Comparison of ENCODE assay signal across 11 cellular contexts in the genomic region with DNA sequence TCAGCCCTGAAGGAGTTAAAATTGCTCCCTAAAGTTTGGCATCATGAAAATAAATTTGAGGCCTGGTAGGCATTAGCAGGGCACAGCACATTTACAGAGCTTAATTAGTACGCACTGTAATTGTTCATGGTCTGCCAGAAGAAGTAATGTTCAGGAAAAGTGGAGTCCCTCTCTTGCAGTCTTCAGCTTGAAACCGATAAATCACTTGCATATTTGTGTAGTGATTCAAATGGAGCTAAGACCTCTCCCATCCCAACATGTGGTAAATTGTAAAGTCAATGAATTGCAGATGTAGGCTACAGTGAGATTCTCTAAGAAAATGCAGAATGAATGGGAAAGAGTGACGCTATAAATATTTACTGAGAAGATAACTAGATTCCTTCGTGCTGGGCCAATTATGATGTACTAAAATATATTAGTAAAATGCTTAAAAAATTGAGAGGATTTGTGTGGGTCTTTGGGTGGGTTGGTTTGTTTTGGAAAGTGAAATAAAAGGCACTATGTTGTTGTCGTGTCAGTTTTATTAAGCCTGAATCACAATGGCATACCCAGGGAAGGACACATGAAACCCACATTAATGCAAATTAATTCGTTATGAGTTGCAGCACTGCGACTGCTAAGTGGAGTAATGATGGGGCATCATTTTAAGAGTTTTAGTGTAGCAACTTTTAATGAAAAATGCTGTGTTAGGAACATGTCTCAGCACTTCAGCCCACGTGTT. TPM values are rescaled to one million over a fixed set of nuclear protein-coding genes. Genes with fewer than 3 reads are reported as not detected.
DNase-seq lines count a peak whose midpoint lies in the region; ATAC-seq, FAIRE-seq and TF ChIP-seq lines count a peak whose summit lies in the region.
"Had no signal": no experiment of that assay in that cellular context is flagged by ENCODE, and none has a peak within 500 bp of the region (broad histone marks: within the 10 kb centered on the region; RNA-seq: fewer than 3 reads in every experiment).

No MANE protein-coding gene starts in this region.

- FAIRE-seq in H1 (lab: Jason Lieb, UNC), result peak; percentile 55
- no peak for FAIRE-seq in HepG2 (lab: Jason Lieb, UNC)

- peak; percentile 75 for DNase-seq in AG20443 (ENCODE audit: low spot score)
- DNase-seq in M059J (ENCODE audit: low read depth), result peak; percentile 83
- DNase-seq in H1 (ENCODE audit: low read depth in 1 of 2, low spot score in 2 of 2), result no peak
- no peak for DNase-seq in activated CD4-positive, alpha-beta T cell treated with anti-CD3 and anti-CD28 coated beads for 36 hours
- no peak for DNase-seq in activated CD4-positive, CD25-positive, alpha-beta regulatory T cell (lab: John Stamatoyannopoulos, UW)
- DNase-seq in T-helper 17 cell, result no peak
- DNase-seq in HepG2 (ENCODE audit: low spot score), result no peak
- DNase-seq: central memory CD4-positive, alpha-beta T cell; COR-L47; T-cell had no signal

- H3K4me3 Mint-ChIP-seq in nephron (peak overlapping the region; percentile 3 to 36 (median 8)), T-helper 17 cell (no peak overlapping the region)
- no peak overlapping the region for H3K4me3 Mint-ChIP-seq in activated CD4-positive, alpha-beta T cell treated with anti-CD3 and anti-CD28 coated beads for 36 hours
- H3K4me3 Mint-ChIP-seq: T-cell had no signal

- H4K91ac ChIP-seq in H1 (replicated peaks; ENCODE audit: insufficient read length, low read length), result peak overlapping the region; percentile 25

- H3K4me3 ChIP-seq in H1 (ENCODE audit: extremely low read depth in 1 of 4, insufficient read depth in 2 of 4, low read depth in 3 of 4, low read length in 4 of 4) (peak overlapping the region in 3 of 4 experiments; percentile 12 to 85 (median 19); a peak in 5 of 8 replicates), HepG2 (replicated peaks in 1 of 3; ENCODE audit: insufficient read depth in 1 of 3, low read depth in 2 of 3, low read length in 3 of 3) (no peak overlapping the region)

- H3K27me3 Mint-ChIP-seq in nephron (ENCODE audit: low read depth), result no peaks in the 10 kb centered on the region
- H3K27me3 Mint-ChIP-seq in activated CD4-positive, alpha-beta T cell treated with anti-CD3 and anti-CD28 coated beads for 36 hours, result peaks cover 65% of the 10 kb centered on the region
- peaks cover 46% of the 10 kb centered on the region for H3K27me3 Mint-ChIP-seq in T-helper 17 cell

- H2AFZ ChIP-seq in H1 (ENCODE audit: low read length) (no peak overlapping the region), HepG2 (ENCODE audit: low read length) (no peak overlapping the region)

- peak overlapping the region; percentile 10 for H3K4ac ChIP-seq in H1 (replicated peaks; ENCODE audit: insufficient read length, low read depth, low read length)

- no peak for ATAC-seq in activated CD4-positive, alpha-beta T cell treated with anti-CD3 and anti-CD28 coated beads for 36 hours
- no peak for ATAC-seq in T-helper 17 cell
- no peak for ATAC-seq in HepG2
- ATAC-seq: T-cell had no signal

- H3K27ac Mint-ChIP-seq in nephron, result peak overlapping the region; percentile 69 to 100 (median 97)
- H3K27ac Mint-ChIP-seq in activated CD4-positive, alpha-beta T cell treated with anti-CD3 and anti-CD28 coated beads for 36 hours, result no peak overlapping the region
- no peak overlapping the region for H3K27ac Mint-ChIP-seq in T-helper 17 cell
- H3K27ac Mint-ChIP-seq: T-cell had no signal

- H2AK5ac ChIP-seq in H1 (ENCODE audit: low read depth, low read length), result peak overlapping the region; percentile 18; the same call in 1 of the 2 replicates

- H3K56ac ChIP-seq in H1 (replicated peaks; ENCODE audit: insufficient read length, low read depth, low read length), result no peak overlapping the region

- TF ChIP-seq RAD21 in H1 (IDR thresholded peaks at IDR 0.05 in 1 of 2, conservative IDR thresholded peaks at IDR 0.05 in 1 of 2; ENCODE audit: low read depth in 2 of 2, low read length in 2 of 2) (no peak), HepG2 (CRISPR knock-in tag; IDR thresholded peaks at IDR 0.05) (no peak)

- H3K79me1 ChIP-seq in H1 (ENCODE audit: low read depth, low read length), result peaks cover 7% of the 10 kb centered on the region; the same call in 1 of the 2 replicates

- H4K20me1 ChIP-seq in H1 (replicated peaks in 1 of 2; ENCODE audit: control insufficient read depth in 1 of 2, insufficient read depth in 2 of 2, low read length in 2 of 2) (peaks cover 0 to under 1% of the 10 kb centered on the region in 2 experiments), HepG2 (ENCODE audit: insufficient read depth, low read length) (peaks cover 58% of the 10 kb centered on the region)

- H4K5ac ChIP-seq in H1 (ENCODE audit: insufficient read length, low read depth, low read length), result peak overlapping the region; percentile 90

- H3K23ac ChIP-seq in H1 (ENCODE audit: insufficient read length), result no peak overlapping the region

- H3K9ac ChIP-seq in H1 (replicated peaks in 1 of 4; ENCODE audit: extremely low read depth in 1 of 4, low read depth in 3 of 4, low read length in 3 of 4) (peak overlapping the region in 1 of 4 experiments; percentile 45; a peak in 2 of 7 replicates), HepG2 (ENCODE audit: insufficient read depth, low read depth, low read length) (no peak overlapping the region)

- TF ChIP-seq CTCF in H1 (IDR thresholded peaks at IDR 0.05; ENCODE audit: control extremely low read depth in 1 of 3, insufficient read depth in 1 of 3, low read depth in 1 of 3, low read length in 3 of 3), result no peak
- no peak for TF ChIP-seq CTCF in nephron (IDR thresholded peaks at IDR 0.05; ENCODE audit: unreplicated experiment in 3 of 3)
- TF ChIP-seq CTCF in HepG2 (CRISPR knock-in tag; IDR thresholded peaks at IDR 0.05), result no peak

- H2BK5ac ChIP-seq in H1 (ENCODE audit: low read depth, low read length), result peak overlapping the region; percentile 93; the same call in 1 of the 2 replicates

- peak overlapping the region; percentile 42; the same call in 1 of the 2 replicates for H3K27ac ChIP-seq in H1 (ENCODE audit: low read depth, low read length)
- no peak overlapping the region for H3K27ac ChIP-seq in HepG2 (ENCODE audit: extremely low read length, insufficient read depth, low read length)

- H3K36me3 ChIP-seq in H1 (ENCODE audit: control insufficient read depth in 2 of 4, insufficient read depth in 4 of 4, low read length in 3 of 4) (peaks cover 0 to 39% (median 0%) of the 10 kb centered on the region in 4 experiments; a peak in 3 of 8 replicates), HepG2 (replicated peaks in 1 of 2; ENCODE audit: control insufficient read depth in 1 of 2, insufficient read depth in 2 of 2, low read length in 2 of 2) (peaks cover 7 to 29% of the 10 kb centered on the region in 2 experiments)

- H3K36me3 Mint-ChIP-seq in nephron (ENCODE audit: low read depth) (peaks cover 23% of the 10 kb centered on the region), T-helper 17 cell (ENCODE audit: low read depth) (peaks cover 5% of the 10 kb centered on the region)
- no peaks in the 10 kb centered on the region for H3K36me3 Mint-ChIP-seq in activated CD4-positive, alpha-beta T cell treated with anti-CD3 and anti-CD28 coated beads for 36 hours (ENCODE audit: low read depth)

- no peaks in the 10 kb centered on the region for H3K9me3 Mint-ChIP-seq in nephron
- no peaks in the 10 kb centered on the region for H3K9me3 Mint-ChIP-seq in activated CD4-positive, alpha-beta T cell treated with anti-CD3 and anti-CD28 coated beads for 36 hours (ENCODE audit: low read depth)
- H3K9me3 Mint-ChIP-seq: T-cell had no signal

- WGBS in H1 (ENCODE audit: extremely low coverage in 1 of 2, insufficient coverage in 1 of 2, insufficient read length in 1 of 2, insufficient replicate concordance in 2 of 2, low coverage in 1 of 2, low lambda C conversion rate in 2 of 2, missing lambda C conversion rate in 1 of 2), 2 experiments, result 6% methylated on average over 8 of the region's 8 CpGs; no CpG with 5 or more reads in 1 of the 2 experiments
- WGBS in HepG2 (ENCODE audit: low lambda C conversion rate), result 96% methylated on average over 8 of the region's 8 CpGs

- CTCF ChIA-PET in H1 (lab: Charles Lee; ENCODE audit: partially characterized antibody), result interaction anchor here (0.6 to 1.1 kb wide), 8 partner anchors 9 to 323 kb away, joined by 3 to 4 read pairs (median 3); no protein-coding TSS in a partner anchor
- CTCF ChIA-PET in activated CD4-positive, alpha-beta T cell treated with anti-CD3 and anti-CD28 coated beads for 36 hours (lab: Charles Lee), result no interaction called here
- CTCF ChIA-PET in HepG2 (lab: Yijun Ruan, JAX; ENCODE audit: low intra/inter-chr PET ratio, low total read pairs), result no interaction called here

- peaks cover 7% of the 10 kb centered on the region for H3K23me2 ChIP-seq in H1 (ENCODE audit: low read depth, low read length)

- peak overlapping the region; percentile 82 for H2BK120ac ChIP-seq in H1 (replicated peaks; ENCODE audit: low read depth, low read length)

- H3K27me3 ChIP-seq in H1 (replicated peaks in 1 of 4; ENCODE audit: control insufficient read depth in 3 of 4, extremely low read depth in 1 of 4, insufficient read depth in 3 of 4, low read length in 3 of 4) (no peaks in the 10 kb centered on the region), HepG2 (ENCODE audit: control insufficient read depth in 1 of 2, insufficient read depth in 2 of 2, low read length in 2 of 2) (no peaks in the 10 kb centered on the region)

- H3K4me2 ChIP-seq in H1 (ENCODE audit: insufficient read depth in 1 of 2, low read depth in 2 of 2, low read length in 2 of 2), result peak overlapping the region; percentile 66 to 78
- H3K4me2 ChIP-seq in HepG2 (ENCODE audit: low read depth, low read length), result no peak overlapping the region

- H4K8ac ChIP-seq in H1 (ENCODE audit: extremely low read depth, insufficient read depth, low read length), result no peak overlapping the region

- no peak for TF ChIP-seq EP300 in H1 (IDR thresholded peaks at IDR 0.05; ENCODE audit: borderline replicate concordance in 1 of 2, low read depth in 2 of 2, low read length in 2 of 2)
- TF ChIP-seq EP300 in HepG2 (IDR thresholded peaks at IDR 0.05; ENCODE audit: low read depth in 2 of 2, low read length in 2 of 2), result no peak
- TF ChIP-seq EP300 in HepG2 (CRISPR knock-in tag; IDR thresholded peaks at IDR 0.05; ENCODE audit: borderline replicate concordance), result no peak

- no peak overlapping the region for H3K14ac ChIP-seq in H1 (ENCODE audit: insufficient read length)

- 0 out of 2 replicates have a peak overlapping the region, but pooled peaks have one; percentile 31 for H2BK15ac ChIP-seq in H1 (ENCODE audit: low read length)

- H2BK20ac ChIP-seq in H1 (ENCODE audit: low read length), result no peak overlapping the region; the same call in 1 of the 2 replicates

- peak overlapping the region; percentile 55; the same call in 1 of the 2 replicates for H2BK12ac ChIP-seq in H1 (ENCODE audit: low read depth, low read length)

- H3K4me1 ChIP-seq in H1 (replicated peaks in 1 of 4; ENCODE audit: control insufficient read depth in 3 of 4, insufficient read depth in 4 of 4, low read length in 3 of 4) (peaks cover 24 to 50% (median 31%) of the 10 kb centered on the region in 4 experiments), HepG2 (ENCODE audit: insufficient read depth, low read length) (peaks cover 78% of the 10 kb centered on the region)

- peak overlapping the region; percentile 89 for H3K18ac ChIP-seq in H1 (ENCODE audit: extremely low read depth, low read length)

- peaks cover 34 to 94% of the 10 kb centered on the region in 2 experiments for H3K79me2 ChIP-seq in H1 (ENCODE audit: control insufficient read depth in 1 of 2, insufficient read depth in 2 of 2, low read length in 2 of 2)
- peaks cover 91% of the 10 kb centered on the region for H3K79me2 ChIP-seq in HepG2 (ENCODE audit: insufficient read depth, low read length)

- no peak for TF ChIP-seq POLR2A in H1 (IDR thresholded peaks at IDR 0.05; ENCODE audit: control extremely low read depth in 1 of 2, low read depth in 2 of 2, low read length in 2 of 2)
- TF ChIP-seq POLR2A in HepG2 (IDR thresholded peaks at IDR 0.05; ENCODE audit: insufficient read depth in 1 of 2, low read depth in 2 of 2, low read length in 2 of 2), result no peak

- no TSS peak for BruUV-seq in HepG2 (replicated peaks; lab: Mats Ljungman, UMichigan)

- intact Hi-C loops in activated CD4-positive, alpha-beta T cell treated with anti-CD3 and anti-CD28 coated beads for 36 hours (cut with DNase I, micrococcal nuclease), result loop anchor here in 1 of 2 experiments (10.0 kb wide), 1 partner anchor 434 kb away; no protein-coding TSS in a partner anchor
- intact Hi-C loops in HepG2 (cut with micrococcal nuclease; ENCODE audit: unreplicated experiment), result loop anchor here (10.0 kb wide), 1 partner anchor 106 kb away; no protein-coding TSS in a partner anchor

- POLR2A ChIA-PET in H1 (lab: Charles Lee; ENCODE audit: partially characterized antibody), result interaction anchor here (0.6 to 2.5 kb wide), 11 partner anchors 8 to 270 kb away, joined by 3 to 9 read pairs (median 4); a partner anchor contains a TSS
- POLR2A ChIA-PET in activated CD4-positive, alpha-beta T cell treated with anti-CD3 and anti-CD28 coated beads for 36 hours (lab: Charles Lee), result no interaction called here
- POLR2A ChIA-PET in HepG2 (lab: Yijun Ruan, JAX), result interaction anchor here (0.8 to 1.1 kb wide), 2 partner anchors 8 to 62 kb away, joined by 3 read pairs; no protein-coding TSS in a partner anchor

- H3K4me1 Mint-ChIP-seq in nephron (peaks cover 89% of the 10 kb centered on the region), T-helper 17 cell (peaks cover 6% of the 10 kb centered on the region)
- peaks cover 19% of the 10 kb centered on the region for H3K4me1 Mint-ChIP-seq in activated CD4-positive, alpha-beta T cell treated with anti-CD3 and anti-CD28 coated beads for 36 hours

- H3K9me3 ChIP-seq in H1 (ENCODE audit: insufficient read depth in 2 of 2, low read depth in 1 of 2, low read length in 1 of 2), result no peaks in the 10 kb centered on the region
- no peaks in the 10 kb centered on the region for H3K9me3 ChIP-seq in T-helper 17 cell (ENCODE audit: control insufficient read depth, low read length, poor library complexity, severe bottlenecking)
- no peaks in the 10 kb centered on the region for H3K9me3 ChIP-seq in HepG2 (ENCODE audit: low read length)

- in situ Hi-C loops in HepG2 (cut with HindIII; ENCODE audit: extremely low pct_ligation_motif_present, low pct_unique_long_range_greater_than_20kb), result loop anchor here (10.0 kb wide), 1 partner anchor 394 kb away; no protein-coding TSS in a partner anchor

RNA-seq across cellular contexts. Expression of a gene that starts 8.4 kb away (rescaled TPM):
- 0.34 and 2.6 TPM in 2 replicates for total RNA-seq in M059J (2014; rRNA removed; shearing (Covaris generic))
- total RNA-seq in H1 (2021; fragmentation: NEBNext Ultra II Directional; extraction: Animal tissue kit (Norgen Biotek cat#: 25700)), result 63.7 and 67.3 TPM in 2 replicates
- polyA plus RNA-seq in H1 (2011; rRNA removed) (33.9 and 52.6 TPM in 2 replicates), HepG2 (2011; rRNA removed) (13.7 and 14.5 TPM in 2 replicates)
- 15.1 TPM for polyA plus RNA-seq in H1 (2011; cell fraction: cytosol; rRNA removed)
- 89.0 TPM for polyA plus RNA-seq in H1 (2011; cell fraction: nucleus; rRNA removed)
- polyA plus RNA-seq in H1 (2012, experiment 1 of 2), result 60.9 to 109 TPM (median 93.0 TPM) in 4 replicates
- polyA plus RNA-seq in H1 (2012, experiment 2 of 2), result 26.5 TPM
- polyA plus RNA-seq in H1 (2013, experiment 1 of 2), result 79.6 TPM
- polyA plus RNA-seq in H1 (2013, experiment 2 of 2), result 75.5 TPM
- polyA minus RNA-seq in H1 (2011; rRNA and poly(A)+ RNA removed), result 33.9 and 38.1 TPM in 2 replicates
- 58.9 TPM for polyA minus RNA-seq in H1 (2011; cell fraction: cytosol; rRNA and poly(A)+ RNA removed)
- 106 TPM for polyA minus RNA-seq in H1 (2011; cell fraction: nucleus; rRNA and poly(A)+ RNA removed)
- total RNA-seq in activated CD4-positive, alpha-beta T cell treated with anti-CD3 and anti-CD28 coated beads for 36 hours, result 1 to 10 TPM in 1 of 2 experiments, under 1 TPM in 1; 0.87 to 1.7 TPM
- total RNA-seq in T-helper 17 cell (1 to 10 TPM; 3.1 to 3.9 TPM), HepG2 (2016; rRNA removed; fragmentation: Illumina TruSeq; extraction: Trizol) (3.5 and 3.9 TPM in 2 replicates)
- 0.79 and 0.81 TPM in 2 replicates for total RNA-seq in HepG2 (2016; cell fraction: cytosol; rRNA removed; fragmentation: Illumina TruSeq; extraction: Trizol; ENCODE audit: low read depth)
- total RNA-seq in HepG2 (2016; cell fraction: insoluble cytoplasmic fraction; rRNA removed; fragmentation: Illumina TruSeq; extraction: Trizol), result 2.8 and 2.9 TPM in 2 replicates
- total RNA-seq in HepG2 (2016; cell fraction: membrane; rRNA removed; fragmentation: Illumina TruSeq; extraction: Trizol), result 2.6 and 2.9 TPM in 2 replicates
- total RNA-seq in HepG2 (2016; cell fraction: nucleus; rRNA removed; fragmentation: Illumina TruSeq; extraction: Trizol), result 16.4 and 18.5 TPM in 2 replicates
- polyA plus RNA-seq in HepG2 (2011; cell fraction: cytosol; rRNA removed), result 3.7 and 4.1 TPM in 2 replicates
- polyA plus RNA-seq in HepG2 (2011; cell fraction: nucleus; rRNA removed), result 43.1 and 52.5 TPM in 2 replicates
- 20.4 and 29.8 TPM in 2 replicates for polyA plus RNA-seq in HepG2 (2012)
- 0.61 and 0.64 TPM in 2 replicates for polyA plus RNA-seq in HepG2 (2016; cell fraction: cytosol; fragmentation: Illumina TruSeq; extraction: Trizol; ENCODE audit: low read depth)
- 8.5 and 14.1 TPM in 2 replicates for polyA plus RNA-seq in HepG2 (2016; cell fraction: insoluble cytoplasmic fraction; fragmentation: Illumina TruSeq; extraction: Trizol; ENCODE audit: low read depth)
- 2.6 and 3.5 TPM in 2 replicates for polyA plus RNA-seq in HepG2 (2016; cell fraction: membrane; fragmentation: Illumina TruSeq; extraction: Trizol; ENCODE audit: low read depth)
- polyA plus RNA-seq in HepG2 (2016; cell fraction: nucleus; fragmentation: Illumina TruSeq; extraction: Trizol; ENCODE audit: insufficient read depth, low read depth), result 25.0 and 27.3 TPM in 2 replicates
- 13.5 and 39.4 TPM in 2 replicates for polyA minus RNA-seq in HepG2 (2011; rRNA and poly(A)+ RNA removed; ENCODE audit: low replicate concordance)
- polyA minus RNA-seq in HepG2 (2011; cell fraction: cytosol; rRNA and poly(A)+ RNA removed), result 13.6 and 18.3 TPM in 2 replicates
- polyA minus RNA-seq in HepG2 (2011; cell fraction: nucleus; rRNA and poly(A)+ RNA removed), result 74.9 and 75.2 TPM in 2 replicates

Comparison
In these comparisons a context has a peak if more than half of its experiments do, and no peak if none do; other contexts are left out.
1. DNase-seq: peak in AG20443 (single experiment) and M059J (single experiment); none in H1 (0 of 2), activated CD4-positive, alpha-beta T cell treated with anti-CD3 and anti-CD28 coated beads for 36 hours (single experiment), activated CD4-positive, CD25-positive, alpha-beta regulatory T cell (0 of 4), T-helper 17 cell (0 of 3) and HepG2 (single experiment).
2. H3K4me3 ChIP-seq: peak in H1 (3 of 4); none in HepG2 (0 of 3).
3. H3K27ac Mint-ChIP-seq: peak in nephron (3 of 3); none in activated CD4-positive, alpha-beta T cell treated with anti-CD3 and anti-CD28 coated beads for 36 hours (single experiment) and T-helper 17 cell (single experiment).
4. H3K4me3 Mint-ChIP-seq: peak in nephron (3 of 3); none in activated CD4-positive, alpha-beta T cell treated with anti-CD3 and anti-CD28 coated beads for 36 hours (single experiment) and T-helper 17 cell (single experiment).